In the genomic region with DNA sequence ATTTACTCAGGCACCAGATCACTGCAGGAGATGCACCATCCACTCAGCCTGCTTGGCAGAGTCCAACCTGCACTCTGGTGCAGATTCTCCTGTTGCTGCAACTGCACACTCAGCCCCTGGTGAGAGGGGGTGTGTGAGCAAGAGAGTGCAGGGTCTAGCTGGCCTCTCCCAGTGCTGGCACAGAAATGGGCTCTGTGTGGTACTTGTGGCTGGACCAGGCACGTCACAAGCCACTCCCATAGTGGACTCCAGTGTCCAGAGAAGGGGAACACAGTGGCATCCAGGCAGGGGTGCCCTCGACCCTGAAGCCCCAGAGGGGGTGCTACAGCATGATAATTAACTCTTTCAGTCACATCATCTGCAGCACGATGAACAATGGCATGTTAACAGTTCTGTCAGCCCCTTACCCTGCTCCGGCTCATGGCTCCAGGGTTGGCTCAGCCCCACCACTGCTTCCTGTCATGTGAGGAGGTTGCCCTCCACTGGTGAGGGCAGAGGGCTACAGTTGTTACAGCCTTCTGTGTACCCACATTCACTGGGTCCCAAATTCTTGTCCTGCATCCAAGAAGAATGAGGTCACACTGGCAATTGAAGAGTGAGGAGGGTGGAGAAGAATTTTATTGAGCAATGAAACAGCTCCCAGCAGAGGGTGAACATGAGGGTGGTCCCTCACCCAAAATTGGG, we compare ENCODE assay signal across 13 cellular contexts.
DNase-seq lines count a peak whose midpoint lies in the region; ATAC-seq, FAIRE-seq and TF ChIP-seq lines count a peak whose summit lies in the region.
"Had no signal": no experiment of that assay in that cellular context is flagged by ENCODE, and none has a peak within 500 bp of the region (broad histone marks: within the 10 kb centered on the region; RNA-seq: fewer than 3 reads in every experiment).

No MANE protein-coding gene starts in this region.

- no peak overlapping the region for H3K14ac ChIP-seq in IMR-90 (replicated peaks; ENCODE audit: low read depth, low read length)

- H3K36me3 Mint-ChIP-seq in naive thymus-derived CD8-positive, alpha-beta T cell = no peaks in the 10 kb centered on the region
- no peaks in the 10 kb centered on the region for H3K36me3 Mint-ChIP-seq in activated T-helper 2 cell treated with anti-CD3 and anti-CD28 coated beads, Interferon-gamma antibody, Interleukin-2, Interleukin-4, amounts not matched to agents 10 μg/mL and 5 μg/mL and 100 μg/mL, durations not matched to agents 14 hours and 24 hours and 36 hours (ENCODE audit: low read depth)

- DNase-seq in ELR (ENCODE audit: low read depth) = peak; percentile 35
- peak; percentile 18 for DNase-seq in IMR-90
- no peak for DNase-seq in GM12878 (ENCODE audit: low read depth, low spot score)
- DNase-seq in naive thymus-derived CD8-positive, alpha-beta T cell = peak in 4 of 10 donors; percentile 12 to 21 (median 18)
- DNase-seq in SHP77 (lab: John Stamatoyannopoulos, UW) = no peak
- DNase-seq in T-helper 9 cell = no peak
- no peak for DNase-seq in activated T-helper 2 cell treated with anti-CD3 and anti-CD28 coated beads, Interferon-gamma antibody, Interleukin-2, Interleukin-4, amounts not matched to agents 10 μg/mL and 5 μg/mL and 100 μg/mL, durations not matched to agents 14 hours and 24 hours and 36 hours (ENCODE audit: low spot score)
- DNase-seq in GOT3 (lab: John Stamatoyannopoulos, UW) = no peak
- DNase-seq: activated B cell treated with CpG ODN at 0.5 μM for 24 hours; kidney; stimulated activated naive B cell treated with anti-CD40 and anti-IgM and Interleukin-4, amounts not matched to agents 10 μg/mL and 1 μg/mL and 100 μg/mL, for 72 hours had no signal

- H3K27ac ChIP-seq in IMR-90 (ENCODE audit: insufficient read depth, low read length) = no peak overlapping the region
- no peak overlapping the region for H3K27ac ChIP-seq in GM12878 (ENCODE audit: control insufficient read depth, insufficient read depth)
- H3K27ac ChIP-seq: neutrophil, RWPE1 had no signal

- H4K20me1 ChIP-seq in IMR-90 (ENCODE audit: insufficient read depth, low read length) (no peaks in the 10 kb centered on the region), GM12878 (ENCODE audit: control insufficient read depth, insufficient read depth) (no peaks in the 10 kb centered on the region)

- H2BK5ac ChIP-seq in IMR-90 (ENCODE audit: low read depth, low read length, poor library complexity, severe bottlenecking) = no peak overlapping the region

- no peak overlapping the region for H2AK5ac ChIP-seq in IMR-90 (ENCODE audit: low read depth, low read length)

- H3K79me2 ChIP-seq in GM12878 (ENCODE audit: control insufficient read depth, insufficient read depth, low read length) = peaks cover 2% of the 10 kb centered on the region; the same call in 1 of the 2 replicates

- dilution Hi-C loops in IMR-90 (cut with HindIII; ENCODE audit: low sequenced_read_pairs, unreplicated experiment) = no loop called here

- peaks cover 27% of the 10 kb centered on the region for H3K27me3 ChIP-seq in IMR-90 (ENCODE audit: control insufficient read depth, insufficient read depth, low read length)
- no peaks in the 10 kb centered on the region for H3K27me3 ChIP-seq in GM12878 (replicated peaks in 1 of 2; ENCODE audit: control insufficient read depth in 2 of 2, insufficient read depth in 2 of 2, low read length in 1 of 2)

- peaks cover 13 to 42% (median 19%) of the 10 kb centered on the region in 5 donors for H3K27me3 Mint-ChIP-seq in naive thymus-derived CD8-positive, alpha-beta T cell
- peaks cover 11% of the 10 kb centered on the region for H3K27me3 Mint-ChIP-seq in activated T-helper 2 cell treated with anti-CD3 and anti-CD28 coated beads, Interferon-gamma antibody, Interleukin-2, Interleukin-4, amounts not matched to agents 10 μg/mL and 5 μg/mL and 100 μg/mL, durations not matched to agents 14 hours and 24 hours and 36 hours (ENCODE audit: low read depth)

- TF ChIP-seq RAD21 in IMR-90 (IDR thresholded peaks at IDR 0.05; ENCODE audit: low read length) = peak; percentile 30; the same call in 1 of the 2 replicates
- 0 out of 2 replicates have a peak, but pooled peaks have one; percentile 19 for TF ChIP-seq RAD21 in GM12878 (IDR thresholded peaks at IDR 0.05; ENCODE audit: insufficient read depth, low read depth, low read length)

- TF ChIP-seq POLR2A in IMR-90 (IDR thresholded peaks at IDR 0.05; ENCODE audit: low read depth, low read length) = no peak
- TF ChIP-seq POLR2A in GM12878 (IDR thresholded peaks at IDR 0.05; ENCODE audit: low read depth, low read length) = no peak

- FAIRE-seq in GM12878 (lab: Jason Lieb, UNC) = no peak
- FAIRE-seq: kidney had no signal

- no peak overlapping the region for H2BK120ac ChIP-seq in IMR-90 (ENCODE audit: low read depth, low read length)

- H3K9me3 ChIP-seq in IMR-90 (ENCODE audit: control insufficient read depth, insufficient read depth, low read length) = no peaks in the 10 kb centered on the region
- H3K9me3 ChIP-seq in GM12878 (replicated peaks; ENCODE audit: control insufficient read depth, insufficient read depth, low read length) = peaks cover 4% of the 10 kb centered on the region; the same call in 1 of the 3 replicates
- H3K9me3 ChIP-seq: neutrophil had no signal

- H3K4ac ChIP-seq in IMR-90 (ENCODE audit: low read depth, low read length) = no peak overlapping the region

- BruUV-seq in IMR-90 (replicated peaks; lab: Mats Ljungman, UMichigan) (no TSS peak), GM12878 (replicated peaks; lab: Mats Ljungman, UMichigan) (no TSS peak)

- WGBS in IMR-90 (ENCODE audit: extremely low coverage in 2 of 2, insufficient read length in 1 of 2), 2 experiments = 57% methylated on average over 1 of the region's 4 CpGs; no CpG with 5 or more reads in 1 of the 2 experiments
- 62% methylated on average over 4 of the region's 4 CpGs for WGBS in GM12878 (ENCODE audit: insufficient coverage, insufficient replicate concordance, low lambda C conversion rate, missing lambda C conversion rate)

- POLR2A ChIA-PET in IMR-90 (lab: Charles Lee; ENCODE audit: unreplicated experiment) = no interaction called here
- POLR2A ChIA-PET in GM12878 (lab: Charles Lee) = interaction anchor here (1.1 kb wide), 1 partner anchor 11 kb away, joined by 4 read pairs; no protein-coding TSS in a partner anchor
- POLR2A ChIA-PET in naive thymus-derived CD8-positive, alpha-beta T cell (lab: Charles Lee) = no interaction called here

- RAD21 ChIA-PET in GM12878 (lab: Charles Lee; ENCODE audit: unreplicated experiment) = no interaction called here

- ATAC-seq in IMR-90 (ENCODE audit: low read depth) (peak; percentile 56), GM12878 (no peak)
- peak; percentile 58 to 62 for ATAC-seq in naive thymus-derived CD8-positive, alpha-beta T cell
- ATAC-seq: stimulated activated naive B cell treated with anti-CD40 and anti-IgM and Interleukin-4, amounts not matched to agents 10 μg/mL and 1 μg/mL and 100 μg/mL, for 72 hours had no signal

- H3K4me3 Mint-ChIP-seq in naive thymus-derived CD8-positive, alpha-beta T cell = no peak overlapping the region
- no peak overlapping the region for H3K4me3 Mint-ChIP-seq in activated T-helper 2 cell treated with anti-CD3 and anti-CD28 coated beads, Interferon-gamma antibody, Interleukin-2, Interleukin-4, amounts not matched to agents 10 μg/mL and 5 μg/mL and 100 μg/mL, durations not matched to agents 14 hours and 24 hours and 36 hours (ENCODE audit: low read depth)
- H3K4me3 Mint-ChIP-seq: activated B cell treated with CpG ODN at 0.5 μM for 24 hours; stimulated activated naive B cell treated with anti-CD40 and anti-IgM and Interleukin-4, amounts not matched to agents 10 μg/mL and 1 μg/mL and 100 μg/mL, for 72 hours had no signal

- H4K91ac ChIP-seq in IMR-90 (ENCODE audit: insufficient read depth, low read depth, low read length) = no peak overlapping the region

- H3K4me2 ChIP-seq in IMR-90 (ENCODE audit: low read depth, low read length) (no peak overlapping the region), GM12878 (ENCODE audit: control insufficient read depth, insufficient read depth) (no peak overlapping the region)

- H3K23ac ChIP-seq in IMR-90 (ENCODE audit: low read depth, low read length) = no peak overlapping the region

- H2BK15ac ChIP-seq in IMR-90 (ENCODE audit: low read depth, low read length) = no peak overlapping the region

- SMC1A ChIA-PET in GM12878 (lab: Charles Lee; ENCODE audit: uncharacterized antibody, unreplicated experiment) = interaction anchor here (9.8 kb wide), 1 partner anchor 39 kb away, joined by 183 read pairs; no protein-coding TSS in a partner anchor

- no peak overlapping the region for H4K5ac ChIP-seq in IMR-90 (ENCODE audit: low read depth, low read length)

- TF ChIP-seq CTCF in IMR-90 (conservative IDR thresholded peaks at IDR 0.05; ENCODE audit: low read depth, low read length) (no peak), GM12878 (IDR thresholded peaks at IDR 0.05 in 2 of 3, conservative IDR thresholded peaks at IDR 0.05 in 1 of 3; ENCODE audit: control insufficient read depth in 2 of 3, extremely low read depth in 1 of 3, insufficient read depth in 1 of 3, low read depth in 3 of 3, low read length in 3 of 3) (peak in 1 of 3 experiments; percentile 11; a peak in 1 of 6 replicates)

- H2BK20ac ChIP-seq in IMR-90 (ENCODE audit: low read depth, low read length) = no peak overlapping the region

- no peak overlapping the region for H3K56ac ChIP-seq in IMR-90 (ENCODE audit: extremely low read depth, insufficient read depth, low read length)

- H3K4me1 Mint-ChIP-seq in naive thymus-derived CD8-positive, alpha-beta T cell = peaks cover 0 to 3% (median under 1%) of the 10 kb centered on the region in 4 donors
- H3K4me1 Mint-ChIP-seq in activated T-helper 2 cell treated with anti-CD3 and anti-CD28 coated beads, Interferon-gamma antibody, Interleukin-2, Interleukin-4, amounts not matched to agents 10 μg/mL and 5 μg/mL and 100 μg/mL, durations not matched to agents 14 hours and 24 hours and 36 hours (ENCODE audit: low read depth) = no peaks in the 10 kb centered on the region

- H2AFZ ChIP-seq in IMR-90 (replicated peaks; ENCODE audit: low read length, poor library complexity) (no peak overlapping the region), GM12878 (ENCODE audit: control insufficient read depth, low read depth, low read length) (no peak overlapping the region)

- H3K4me3 ChIP-seq in IMR-90 (ENCODE audit: insufficient read depth, low read depth, low read length) (no peak overlapping the region), GM12878 (no peak overlapping the region)

- no peak overlapping the region for H4K8ac ChIP-seq in IMR-90 (ENCODE audit: low read depth in 2 of 2, low read length in 2 of 2)

- no peak for TF ChIP-seq EP300 in GM12878 (IDR thresholded peaks at IDR 0.05; ENCODE audit: borderline replicate concordance in 1 of 2, control insufficient read depth in 1 of 2, low read depth in 2 of 2, low read length in 2 of 2)

- H3K36me3 ChIP-seq in IMR-90 (ENCODE audit: control insufficient read depth, insufficient read depth, low read length) (no peaks in the 10 kb centered on the region), GM12878 (ENCODE audit: control insufficient read depth in 2 of 2, insufficient read depth in 2 of 2, low read length in 1 of 2) (no peaks in the 10 kb centered on the region)
- H3K36me3 ChIP-seq: neutrophil had no signal

- H3K27ac Mint-ChIP-seq in naive thymus-derived CD8-positive, alpha-beta T cell = peak overlapping the region in 1 of 10 donors; percentile 45
- no peak overlapping the region for H3K27ac Mint-ChIP-seq in activated T-helper 2 cell treated with anti-CD3 and anti-CD28 coated beads, Interferon-gamma antibody, Interleukin-2, Interleukin-4, amounts not matched to agents 10 μg/mL and 5 μg/mL and 100 μg/mL, durations not matched to agents 14 hours and 24 hours and 36 hours
- H3K27ac Mint-ChIP-seq: activated B cell treated with CpG ODN at 0.5 μM for 24 hours had no signal

- CTCF ChIA-PET in IMR-90 (lab: Yijun Ruan, JAX) = interaction anchor here (0.6 kb wide), 1 partner anchor 394 kb away, joined by 3 read pairs; no protein-coding TSS in a partner anchor
- CTCF ChIA-PET in GM12878 (lab: Yijun Ruan, JAX) = interaction anchor here (1.1 kb wide), 1 partner anchor 27 kb away, joined by 3 read pairs; no protein-coding TSS in a partner anchor

- no peak overlapping the region for H3K18ac ChIP-seq in IMR-90 (ENCODE audit: low read depth, low read length)

- H3K79me1 ChIP-seq in IMR-90 (ENCODE audit: low read depth in 1 of 2, low read length in 2 of 2) = no peaks in the 10 kb centered on the region

- intact Hi-C loops in IMR-90 (cut with micrococcal nuclease) (no loop called here), GM12878 (cut with micrococcal nuclease; ENCODE audit: unreplicated experiment) (no loop called here)
- intact Hi-C loops in activated T-helper 2 cell treated with anti-CD3 and anti-CD28 coated beads, Interferon-gamma antibody, Interleukin-2, Interleukin-4, amounts not matched to agents 10 μg/mL and 5 μg/mL and 100 μg/mL, durations not matched to agents 14 hours and 24 hours and 36 hours (cut with micrococcal nuclease) = no loop called here

- in situ Hi-C loops in IMR-90 (cut with MboI; ENCODE audit: low sequenced_read_pairs) = loop anchor here (25.0 kb wide), 1 partner anchor 738 kb away; no protein-coding TSS in a partner anchor
- in situ Hi-C loops in GM12878 (cut with MboI) = loop anchor here (25.0 kb wide), 1 partner anchor 363 kb away; no protein-coding TSS in a partner anchor

- no peak overlapping the region for H2AK9ac ChIP-seq in IMR-90 (replicated peaks; ENCODE audit: low read depth, low read length, poor library complexity)

- no peaks in the 10 kb centered on the region for H3K9me3 Mint-ChIP-seq in naive thymus-derived CD8-positive, alpha-beta T cell
- H3K9me3 Mint-ChIP-seq in activated T-helper 2 cell treated with anti-CD3 and anti-CD28 coated beads, Interferon-gamma antibody, Interleukin-2, Interleukin-4, amounts not matched to agents 10 μg/mL and 5 μg/mL and 100 μg/mL, durations not matched to agents 14 hours and 24 hours and 36 hours = no peaks in the 10 kb centered on the region
- H3K9me3 Mint-ChIP-seq: activated B cell treated with CpG ODN at 0.5 μM for 24 hours had no signal

- no peaks in the 10 kb centered on the region; the same call in 1 of the 2 replicates for H3K9me1 ChIP-seq in IMR-90 (ENCODE audit: insufficient read depth, low read length)

- H3K9ac ChIP-seq in IMR-90 (ENCODE audit: low read depth, low read length) (no peak overlapping the region), GM12878 (ENCODE audit: control insufficient read depth, insufficient read depth, low read length) (no peak overlapping the region)

- H3K4me1 ChIP-seq in IMR-90 (ENCODE audit: control insufficient read depth, insufficient read depth, low read length) (no peaks in the 10 kb centered on the region), GM12878 (ENCODE audit: control insufficient read depth, insufficient read depth, low read length) (peaks cover 23% of the 10 kb centered on the region)

Comparison
In these comparisons a context has a peak if more than half of its experiments do, and no peak if none do; other contexts are left out.
1. DNase-seq: peak in ELR (single experiment) and IMR-90 (single experiment); none in GM12878 (single experiment), SHP77 (0 of 2), T-helper 9 cell (single experiment), activated T-helper 2 cell treated with anti-CD3 and anti-CD28 coated beads, Interferon-gamma antibody, Interleukin-2, Interleukin-4, amounts not matched to agents 10 μg/mL and 5 μg/mL and 100 μg/mL, durations not matched to agents 14 hours and 24 hours and 36 hours (single experiment) and GOT3 (single experiment).